ENCODE assay signal across 20 cellular contexts in the genomic region with DNA sequence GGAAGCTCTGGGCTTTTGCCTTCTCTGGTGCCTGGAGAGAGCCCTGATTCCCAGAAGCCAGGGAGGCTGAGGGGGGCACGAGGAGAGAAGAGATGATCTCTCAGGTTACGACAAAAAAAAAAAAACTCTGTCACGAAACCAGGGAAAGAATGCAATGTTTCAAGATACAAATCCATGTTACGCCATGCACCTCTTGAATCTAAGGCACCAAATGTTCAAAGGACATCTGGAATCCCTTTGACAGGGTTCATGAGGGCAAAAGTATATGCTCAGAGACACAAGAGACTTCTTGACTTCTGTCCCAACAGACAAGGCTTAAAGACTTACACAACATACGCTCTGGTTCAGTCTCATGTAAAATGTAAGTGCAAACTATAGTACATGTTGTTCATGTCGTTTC.
DNase-seq lines count a peak whose midpoint lies in the region; ATAC-seq, FAIRE-seq and TF ChIP-seq lines count a peak whose summit lies in the region.
"Had no signal": no experiment of that assay in that cellular context is flagged by ENCODE, and none has a peak within 500 bp of the region (broad histone marks: within the 10 kb centered on the region; RNA-seq: fewer than 3 reads in every experiment).

No MANE protein-coding gene starts in this region.

- H3K4me3 ChIP-seq in GM23338, result no peak overlapping the region
- H3K4me3 ChIP-seq in H1 (ENCODE audit: extremely low read depth in 1 of 4, insufficient read depth in 2 of 4, low read depth in 3 of 4, low read length in 4 of 4), result no peak overlapping the region
- no peak overlapping the region for H3K4me3 ChIP-seq in foreskin fibroblast (ENCODE audit: low read depth in 1 of 2, low read length in 2 of 2)
- H3K4me3 ChIP-seq in small intestine (ENCODE audit: low read depth in 1 of 2, low read length in 2 of 2), result no peak overlapping the region
- H3K4me3 ChIP-seq: SJSA1 had no signal

- H3K9ac ChIP-seq in H1 (replicated peaks in 1 of 4; ENCODE audit: extremely low read depth in 1 of 4, low read depth in 3 of 4, low read length in 3 of 4), result no peak overlapping the region

- H3F3A ChIP-seq in GM23338 (replicated peaks; ENCODE audit: low read depth), result no peaks in the 10 kb centered on the region

- no peaks in the 10 kb centered on the region for H3K27me3 ChIP-seq in GM23338 (ENCODE audit: insufficient read depth)
- no peaks in the 10 kb centered on the region for H3K27me3 ChIP-seq in H1 (replicated peaks in 1 of 4; ENCODE audit: control insufficient read depth in 3 of 4, extremely low read depth in 1 of 4, insufficient read depth in 3 of 4, low read length in 3 of 4)
- no peaks in the 10 kb centered on the region for H3K27me3 ChIP-seq in small intestine (ENCODE audit: control insufficient read depth in 2 of 2, insufficient read depth in 2 of 2, low read length in 2 of 2)
- H3K27me3 ChIP-seq: SJSA1 had no signal

- H3K79me1 ChIP-seq in H1 (ENCODE audit: low read depth, low read length), result peaks cover 2% of the 10 kb centered on the region

- H3K14ac ChIP-seq in H1 (ENCODE audit: insufficient read length), result no peak overlapping the region

- H3K9me3 ChIP-seq in H1 (ENCODE audit: insufficient read depth in 2 of 2, low read depth in 1 of 2, low read length in 1 of 2) (no peaks in the 10 kb centered on the region), small intestine (ENCODE audit: control insufficient read depth, low read depth) (no peaks in the 10 kb centered on the region)
- H3K9me3 ChIP-seq: SJSA1 had no signal

- H4K91ac ChIP-seq in H1 (replicated peaks; ENCODE audit: insufficient read length, low read length), result no peak overlapping the region

- H3K27ac ChIP-seq in GM23338 (ENCODE audit: low read depth) (no peak overlapping the region), H1 (ENCODE audit: low read depth, low read length) (no peak overlapping the region), small intestine (ENCODE audit: low read depth in 1 of 2, low read length in 1 of 2) (no peak overlapping the region)
- H3K27ac ChIP-seq: SJSA1 had no signal

- FAIRE-seq in H1 (lab: Jason Lieb, UNC), result peak; percentile 28
- FAIRE-seq in small intestine (lab: Jason Lieb, UNC), result no peak
- FAIRE-seq: GM12891 had no signal

- no peak overlapping the region for H4K5ac ChIP-seq in H1 (ENCODE audit: insufficient read length, low read depth, low read length)

- H3K4me2 ChIP-seq in GM23338 (no peak overlapping the region), H1 (ENCODE audit: insufficient read depth in 1 of 2, low read depth in 2 of 2, low read length in 2 of 2) (no peak overlapping the region)

- WGBS in H1 (ENCODE audit: extremely low coverage in 1 of 2, insufficient coverage in 1 of 2, insufficient read length in 1 of 2, insufficient replicate concordance in 2 of 2, low coverage in 1 of 2, low lambda C conversion rate in 2 of 2, missing lambda C conversion rate in 1 of 2), 2 experiments, result 87% methylated on average over 6 of the region's 6 CpGs; no CpG with 5 or more reads in 1 of the 2 experiments
- WGBS in small intestine, 3 donors, result 91 to 95% (median 93%) methylated on average over 6 of the region's 6 CpGs

- no peak for TF ChIP-seq EP300 in H1 (IDR thresholded peaks at IDR 0.05; ENCODE audit: borderline replicate concordance in 1 of 2, low read depth in 2 of 2, low read length in 2 of 2)

- H3K4me1 ChIP-seq in GM23338 (ENCODE audit: insufficient read depth) (no peaks in the 10 kb centered on the region), H1 (replicated peaks in 1 of 4; ENCODE audit: control insufficient read depth in 3 of 4, insufficient read depth in 4 of 4, low read length in 3 of 4) (no peaks in the 10 kb centered on the region; a peak in 1 of 7 replicates), small intestine (ENCODE audit: control insufficient read depth in 2 of 2, insufficient read depth in 1 of 2, low read depth in 1 of 2, low read length in 1 of 2) (no peaks in the 10 kb centered on the region)
- H3K4me1 ChIP-seq: SJSA1 had no signal

- no peak overlapping the region for H2BK12ac ChIP-seq in H1 (ENCODE audit: low read depth, low read length)

- H3K79me2 ChIP-seq in GM23338 (replicated peaks; ENCODE audit: insufficient read depth) (peaks cover 86% of the 10 kb centered on the region), H1 (ENCODE audit: control insufficient read depth in 1 of 2, insufficient read depth in 2 of 2, low read length in 2 of 2) (peaks cover 0 to 63% of the 10 kb centered on the region in 2 experiments; a peak in 2 of 4 replicates)

- DNase-seq in GM23338 (ENCODE audit: low spot score) (no peak), H1 (ENCODE audit: low read depth in 1 of 2, low spot score in 2 of 2) (no peak), foreskin fibroblast (peak; percentile 33 to 54), cortex of kidney (lab: John Stamatoyannopoulos, UW) (no peak), small intestine (no peak)
- DNase-seq in stimulated activated naive CD8-positive, alpha-beta T cell treated with anti-CD3 and anti-CD28 coated beads, Interleukin-15, amount 100 ng/mL, for 72 hours, result no peak
- DNase-seq in stimulated activated naive B cell treated with anti-CD40 and anti-IgM and Interleukin-4, amounts not matched to agents 10 μg/mL and 1 μg/mL and 100 μg/mL, for 72 hours, result no peak
- DNase-seq: ACHN; C1 segment of cervical spinal cord; CD8-positive, alpha-beta T cell; DND-41; GOT3; Kasumi-1; NCI-H1417 treated with DMSO at 0.1 percent for 48 hours; NCI-H187; NCI-H446 treated with DMSO at 0.1 percent for 48 hours; NCI-H526 treated with DMSO at 0.1 percent for 48 hours had no signal

- ATAC-seq in GM23338, result no peak
- ATAC-seq in stimulated activated naive CD8-positive, alpha-beta T cell treated with anti-CD3 and anti-CD28 coated beads, Interleukin-15, amount 100 ng/mL, for 72 hours, result no peak
- ATAC-seq in stimulated activated naive B cell treated with anti-CD40 and anti-IgM and Interleukin-4, amounts not matched to agents 10 μg/mL and 1 μg/mL and 100 μg/mL, for 72 hours (replicated peaks), result no peak
- ATAC-seq: CD8-positive, alpha-beta T cell; Right ventricle myocardium inferior had no signal

- no peaks in the 10 kb centered on the region for H3K36me3 Mint-ChIP-seq in GM23338 (ENCODE audit: low read depth)
- H3K36me3 Mint-ChIP-seq in stimulated activated naive B cell treated with anti-CD40 and anti-IgM and Interleukin-4, amounts not matched to agents 10 μg/mL and 1 μg/mL and 100 μg/mL, for 72 hours, result peaks cover 23 to 47% of the 10 kb centered on the region in 2 donors

- no peak overlapping the region for H3K23ac ChIP-seq in H1 (ENCODE audit: insufficient read length)

- no peak for TF ChIP-seq RAD21 in H1 (IDR thresholded peaks at IDR 0.05 in 1 of 2, conservative IDR thresholded peaks at IDR 0.05 in 1 of 2; ENCODE audit: low read depth in 2 of 2, low read length in 2 of 2)

- peaks cover 2% of the 10 kb centered on the region for H3K27me3 Mint-ChIP-seq in GM23338 (ENCODE audit: insufficient read depth, low read depth, poor library complexity)
- no peaks in the 10 kb centered on the region for H3K27me3 Mint-ChIP-seq in stimulated activated naive CD8-positive, alpha-beta T cell treated with anti-CD3 and anti-CD28 coated beads, Interleukin-15, amount 100 ng/mL, for 72 hours
- H3K27me3 Mint-ChIP-seq in stimulated activated naive B cell treated with anti-CD40 and anti-IgM and Interleukin-4, amounts not matched to agents 10 μg/mL and 1 μg/mL and 100 μg/mL, for 72 hours, result no peaks in the 10 kb centered on the region

- no peak overlapping the region for H2BK15ac ChIP-seq in H1 (ENCODE audit: low read length)

- no peaks in the 10 kb centered on the region for H3K9me3 Mint-ChIP-seq in GM23338
- peaks cover 6 to 15% of the 10 kb centered on the region in 2 donors for H3K9me3 Mint-ChIP-seq in stimulated activated naive CD8-positive, alpha-beta T cell treated with anti-CD3 and anti-CD28 coated beads, Interleukin-15, amount 100 ng/mL, for 72 hours
- peaks cover 2 to 6% of the 10 kb centered on the region in 2 donors for H3K9me3 Mint-ChIP-seq in stimulated activated naive B cell treated with anti-CD40 and anti-IgM and Interleukin-4, amounts not matched to agents 10 μg/mL and 1 μg/mL and 100 μg/mL, for 72 hours

- no peaks in the 10 kb centered on the region for H3K9me2 ChIP-seq in GM23338 (ENCODE audit: insufficient read depth)

- H3K4me1 Mint-ChIP-seq in GM23338, result peaks cover 17% of the 10 kb centered on the region
- H3K4me1 Mint-ChIP-seq in stimulated activated naive CD8-positive, alpha-beta T cell treated with anti-CD3 and anti-CD28 coated beads, Interleukin-15, amount 100 ng/mL, for 72 hours, result peaks cover 6% of the 10 kb centered on the region
- H3K4me1 Mint-ChIP-seq in stimulated activated naive B cell treated with anti-CD40 and anti-IgM and Interleukin-4, amounts not matched to agents 10 μg/mL and 1 μg/mL and 100 μg/mL, for 72 hours, result peaks cover 6 to 8% of the 10 kb centered on the region in 2 donors

- no peak overlapping the region for H3K56ac ChIP-seq in H1 (replicated peaks; ENCODE audit: insufficient read length, low read depth, low read length)

- POLR2A ChIA-PET in H1 (lab: Charles Lee; ENCODE audit: partially characterized antibody), result no interaction called here

- H2BK20ac ChIP-seq in H1 (ENCODE audit: low read length), result no peak overlapping the region

- TF ChIP-seq CTCF in GM23338 (conservative IDR thresholded peaks at IDR 0.05; ENCODE audit: low read depth in 2 of 2) (no peak), H1 (IDR thresholded peaks at IDR 0.05; ENCODE audit: control extremely low read depth in 1 of 3, insufficient read depth in 1 of 3, low read depth in 1 of 3, low read length in 3 of 3) (no peak), foreskin fibroblast (IDR thresholded peaks at IDR 0.05; ENCODE audit: low read depth, low read length) (no peak)

- H3K27ac Mint-ChIP-seq in GM23338, result peak overlapping the region; percentile 70; the same call in 1 of the 2 replicates
- H3K27ac Mint-ChIP-seq in stimulated activated naive CD8-positive, alpha-beta T cell treated with anti-CD3 and anti-CD28 coated beads, Interleukin-15, amount 100 ng/mL, for 72 hours, result no peak overlapping the region
- no peak overlapping the region for H3K27ac Mint-ChIP-seq in stimulated activated naive B cell treated with anti-CD40 and anti-IgM and Interleukin-4, amounts not matched to agents 10 μg/mL and 1 μg/mL and 100 μg/mL, for 72 hours
- H3K27ac Mint-ChIP-seq: CD8-positive, alpha-beta T cell had no signal

- H2AFZ ChIP-seq in GM23338, result no peak overlapping the region
- H2AFZ ChIP-seq in H1 (ENCODE audit: low read length), result no peak overlapping the region

- no peak overlapping the region for H2BK120ac ChIP-seq in H1 (replicated peaks; ENCODE audit: low read depth, low read length)

- H3K36me3 ChIP-seq in GM23338 (ENCODE audit: insufficient read depth) (no peaks in the 10 kb centered on the region), H1 (ENCODE audit: control insufficient read depth in 2 of 4, insufficient read depth in 4 of 4, low read length in 3 of 4) (no peaks in the 10 kb centered on the region), small intestine (ENCODE audit: control insufficient read depth in 2 of 2, insufficient read depth in 2 of 2, low read length in 2 of 2) (no peaks in the 10 kb centered on the region)
- H3K36me3 ChIP-seq: SJSA1 had no signal

- H3K4me3 Mint-ChIP-seq in GM23338, result no peak overlapping the region
- no peak overlapping the region for H3K4me3 Mint-ChIP-seq in stimulated activated naive CD8-positive, alpha-beta T cell treated with anti-CD3 and anti-CD28 coated beads, Interleukin-15, amount 100 ng/mL, for 72 hours
- H3K4me3 Mint-ChIP-seq in stimulated activated naive B cell treated with anti-CD40 and anti-IgM and Interleukin-4, amounts not matched to agents 10 μg/mL and 1 μg/mL and 100 μg/mL, for 72 hours, result no peak overlapping the region
- H3K4me3 Mint-ChIP-seq: CD8-positive, alpha-beta T cell had no signal

- H4K8ac ChIP-seq in H1 (ENCODE audit: extremely low read depth, insufficient read depth, low read length), result no peak overlapping the region

- H4K20me1 ChIP-seq in GM23338 (replicated peaks; ENCODE audit: insufficient read depth), result peaks cover 22% of the 10 kb centered on the region
- H4K20me1 ChIP-seq in H1 (replicated peaks in 1 of 2; ENCODE audit: control insufficient read depth in 1 of 2, insufficient read depth in 2 of 2, low read length in 2 of 2), result peaks cover 2 to 4% of the 10 kb centered on the region in 2 experiments

- no peak overlapping the region for H2AK5ac ChIP-seq in H1 (ENCODE audit: low read depth, low read length)

- TF ChIP-seq POLR2A in H1 (IDR thresholded peaks at IDR 0.05; ENCODE audit: control extremely low read depth in 1 of 2, low read depth in 2 of 2, low read length in 2 of 2), result no peak

- H2BK5ac ChIP-seq in H1 (ENCODE audit: low read depth, low read length), result no peak overlapping the region

- CTCF ChIA-PET in H1 (lab: Charles Lee; ENCODE audit: partially characterized antibody), result interaction anchor here (1.0 to 1.3 kb wide), 2 partner anchors 41 to 299 kb away, joined by 3 read pairs; no protein-coding TSS in a partner anchor

- no peak overlapping the region for H3K18ac ChIP-seq in H1 (ENCODE audit: extremely low read depth, low read length)

- no peak overlapping the region for H3K4ac ChIP-seq in H1 (replicated peaks; ENCODE audit: insufficient read length, low read depth, low read length)

- no peaks in the 10 kb centered on the region for H3K23me2 ChIP-seq in H1 (ENCODE audit: low read depth, low read length)

Comparison
In these comparisons a context has a peak if more than half of its experiments do, and no peak if none do; other contexts are left out.
1. DNase-seq: peak in foreskin fibroblast (2 of 2); none in GM23338 (single experiment), H1 (0 of 2), stimulated activated naive CD8-positive, alpha-beta T cell treated with anti-CD3 and anti-CD28 coated beads, Interleukin-15, amount 100 ng/mL, for 72 hours (0 of 2), cortex of kidney (single experiment), stimulated activated naive B cell treated with anti-CD40 and anti-IgM and Interleukin-4, amounts not matched to agents 10 μg/mL and 1 μg/mL and 100 μg/mL, for 72 hours (single experiment) and small intestine (single experiment).